In genomic region chr22:21042978-21043855, GRCh38 we compare ENCODE assay signal across 16 cellular contexts. TPM values are rescaled to one million over a fixed set of nuclear protein-coding genes. Genes with fewer than 3 reads are reported as not detected.
DNase-seq lines count a peak whose midpoint lies in the region; ATAC-seq and TF ChIP-seq lines count a peak whose summit lies in the region.
"Had no signal": no experiment of that assay in that cellular context is flagged by ENCODE, and none has a peak within 500 bp of the region (broad histone marks: within the 10 kb centered on the region; RNA-seq: fewer than 3 reads in every experiment).

No MANE protein-coding gene starts in this region.

- H3K4me3 Mint-ChIP-seq in glutamatergic neuron (ENCODE audit: unreplicated experiment) = peak overlapping the region; percentile 69
- H3K4me3 Mint-ChIP-seq in stimulated activated effector memory CD8-positive, alpha-beta T cell treated with anti-CD3 and anti-CD28 coated beads, Interleukin-12 subunit alpha, Interleukin-12 subunit beta, amount 100 ng/mL, for 72 hours = no peak overlapping the region
- H3K4me3 Mint-ChIP-seq: activated CD4-positive, alpha-beta T cell treated with anti-CD3 and anti-CD28 coated beads for 36 hours had no signal

- in situ Hi-C loops in ACHN (cut with HindIII; ENCODE audit: low pct_ligation_motif_present, low pct_unique_long_range_greater_than_20kb, low sequenced_read_pairs) = no loop called here

- peak overlapping the region; percentile 86 for H3K27ac Mint-ChIP-seq in glutamatergic neuron (ENCODE audit: unreplicated experiment)
- peak overlapping the region; percentile 23 for H3K27ac Mint-ChIP-seq in stimulated activated effector memory CD8-positive, alpha-beta T cell treated with anti-CD3 and anti-CD28 coated beads, Interleukin-12 subunit alpha, Interleukin-12 subunit beta, amount 100 ng/mL, for 72 hours
- H3K27ac Mint-ChIP-seq: activated CD4-positive, alpha-beta T cell treated with anti-CD3 and anti-CD28 coated beads for 36 hours had no signal

- TF ChIP-seq POLR2A in Peyer's patch (IDR thresholded peaks at IDR 0.05) = no peak

- DNase-seq in NCI-H146 (lab: John Stamatoyannopoulos, UW) (peak; percentile 21), NCI-H146 treated with DMSO at 0.1 percent for 48 hours (lab: John Stamatoyannopoulos, UW; ENCODE audit: unreplicated experiment) (no peak), Peyer's patch (peak in 2 of 3 donors; percentile 56 to 59), glutamatergic neuron (no peak), GDM1 (lab: John Stamatoyannopoulos, UW) (no peak), ACHN (no peak), pons (ENCODE audit: low spot score) (no peak)
- no peak for DNase-seq in stimulated activated effector memory CD8-positive, alpha-beta T cell treated with anti-CD3 and anti-CD28 coated beads, Interleukin-12 subunit alpha, Interleukin-12 subunit beta, amount 100 ng/mL, for 72 hours (ENCODE audit: low spot score in 2 of 2)
- DNase-seq: activated CD4-positive, alpha-beta T cell treated with anti-CD3 and anti-CD28 coated beads for 36 hours; kidney glomerular epithelial cell; NCI-H2029 treated with DMSO at 0.1 percent for 48 hours had no signal

- H3K36me3 ChIP-seq in Peyer's patch = no peaks in the 10 kb centered on the region
- H3K36me3 ChIP-seq: ascending aorta, gastroesophageal sphincter had no signal

- peak overlapping the region in 2 of 4 donors; percentile 17 to 19 for H3K27ac ChIP-seq in Peyer's patch
- H3K27ac ChIP-seq: 22Rv1, ascending aorta, gastroesophageal sphincter, skin epidermis had no signal

- no peak overlapping the region for H3K4me3 ChIP-seq in Peyer's patch
- H3K4me3 ChIP-seq: ascending aorta, gastroesophageal sphincter, skin epidermis had no signal

- ATAC-seq in stimulated activated effector memory CD8-positive, alpha-beta T cell treated with anti-CD3 and anti-CD28 coated beads, Interleukin-12 subunit alpha, Interleukin-12 subunit beta, amount 100 ng/mL, for 72 hours = no peak
- ATAC-seq: activated CD4-positive, alpha-beta T cell treated with anti-CD3 and anti-CD28 coated beads for 36 hours; gastroesophageal sphincter had no signal

- peaks cover 15% of the 10 kb centered on the region for H3K27me3 Mint-ChIP-seq in glutamatergic neuron (ENCODE audit: unreplicated experiment)

- H3K27me3 ChIP-seq in Peyer's patch = no peaks in the 10 kb centered on the region
- H3K27me3 ChIP-seq: ascending aorta, gastroesophageal sphincter had no signal

- peaks cover 0 to 26% (median 10%) of the 10 kb centered on the region in 4 donors for H3K4me1 ChIP-seq in Peyer's patch

- TF ChIP-seq CTCF in Peyer's patch (IDR thresholded peaks at IDR 0.05) = no peak
- no peak for TF ChIP-seq CTCF in glutamatergic neuron (IDR thresholded peaks at IDR 0.05; ENCODE audit: partially characterized antibody, unreplicated experiment)

- H3K9me3 ChIP-seq in Peyer's patch = no peaks in the 10 kb centered on the region
- H3K9me3 ChIP-seq: ascending aorta, gastroesophageal sphincter had no signal

- no peaks in the 10 kb centered on the region for H3K36me3 Mint-ChIP-seq in glutamatergic neuron (ENCODE audit: unreplicated experiment)
- peaks cover 9% of the 10 kb centered on the region for H3K36me3 Mint-ChIP-seq in stimulated activated effector memory CD8-positive, alpha-beta T cell treated with anti-CD3 and anti-CD28 coated beads, Interleukin-12 subunit alpha, Interleukin-12 subunit beta, amount 100 ng/mL, for 72 hours

- peaks cover 28% of the 10 kb centered on the region for H3K4me1 Mint-ChIP-seq in glutamatergic neuron (ENCODE audit: low read depth, unreplicated experiment)
- H3K4me1 Mint-ChIP-seq in stimulated activated effector memory CD8-positive, alpha-beta T cell treated with anti-CD3 and anti-CD28 coated beads, Interleukin-12 subunit alpha, Interleukin-12 subunit beta, amount 100 ng/mL, for 72 hours = peaks cover 34% of the 10 kb centered on the region

- peaks cover 16% of the 10 kb centered on the region for H3K9me3 Mint-ChIP-seq in glutamatergic neuron (ENCODE audit: unreplicated experiment)
- no peaks in the 10 kb centered on the region for H3K9me3 Mint-ChIP-seq in stimulated activated effector memory CD8-positive, alpha-beta T cell treated with anti-CD3 and anti-CD28 coated beads, Interleukin-12 subunit alpha, Interleukin-12 subunit beta, amount 100 ng/mL, for 72 hours

RNA-seq across cellular contexts. Expression of gene LRRC74B, which starts 2.5 kb away (rescaled TPM):
- not detected for total RNA-seq in Peyer's patch
- total RNA-seq in glutamatergic neuron (ENCODE audit: unreplicated experiment) = not detected
- total RNA-seq: activated CD4-positive, alpha-beta T cell treated with anti-CD3 and anti-CD28 coated beads for 36 hours; gastroesophageal sphincter; temporal lobe had no signal

RNA-seq across cellular contexts. Expression of gene SLC7A4, which starts 10.9 kb away (rescaled TPM):
- 1 to 10 TPM in 3 of 4 donors, under 1 TPM in 1; 0.40 to 3.7 (median 2.2) TPM for total RNA-seq in Peyer's patch
- total RNA-seq in glutamatergic neuron (ENCODE audit: unreplicated experiment) = 0.59 TPM
- total RNA-seq: activated CD4-positive, alpha-beta T cell treated with anti-CD3 and anti-CD28 coated beads for 36 hours had no signal

RNA-seq across cellular contexts. Expression of gene P2RX6, which starts 28.3 kb away (rescaled TPM):
- total RNA-seq in Peyer's patch (1 to 10 TPM in 2 of 4 donors, not detected in 2; 1.7 to 2.0 TPM), glutamatergic neuron (ENCODE audit: unreplicated experiment) (1.5 TPM)
- total RNA-seq: ascending aorta had no signal

RNA-seq across cellular contexts. Expression of gene THAP7, which starts 41.3 kb away (rescaled TPM):
- total RNA-seq in Peyer's patch (10 to 100 TPM; 19.8 to 54.7 (median 29.5) TPM), glutamatergic neuron (ENCODE audit: unreplicated experiment) (17.8 TPM)

Comparison
In these comparisons a context has a peak if more than half of its experiments do, and no peak if none do; other contexts are left out.
1. DNase-seq: peak in NCI-H146 (single experiment) and Peyer's patch (2 of 3); none in NCI-H146 treated with DMSO at 0.1 percent for 48 hours (single experiment), glutamatergic neuron (single experiment), stimulated activated effector memory CD8-positive, alpha-beta T cell treated with anti-CD3 and anti-CD28 coated beads, Interleukin-12 subunit alpha, Interleukin-12 subunit beta, amount 100 ng/mL, for 72 hours (0 of 2), GDM1 (single experiment), ACHN (single experiment) and pons (single experiment).